In the genomic region with DNA sequence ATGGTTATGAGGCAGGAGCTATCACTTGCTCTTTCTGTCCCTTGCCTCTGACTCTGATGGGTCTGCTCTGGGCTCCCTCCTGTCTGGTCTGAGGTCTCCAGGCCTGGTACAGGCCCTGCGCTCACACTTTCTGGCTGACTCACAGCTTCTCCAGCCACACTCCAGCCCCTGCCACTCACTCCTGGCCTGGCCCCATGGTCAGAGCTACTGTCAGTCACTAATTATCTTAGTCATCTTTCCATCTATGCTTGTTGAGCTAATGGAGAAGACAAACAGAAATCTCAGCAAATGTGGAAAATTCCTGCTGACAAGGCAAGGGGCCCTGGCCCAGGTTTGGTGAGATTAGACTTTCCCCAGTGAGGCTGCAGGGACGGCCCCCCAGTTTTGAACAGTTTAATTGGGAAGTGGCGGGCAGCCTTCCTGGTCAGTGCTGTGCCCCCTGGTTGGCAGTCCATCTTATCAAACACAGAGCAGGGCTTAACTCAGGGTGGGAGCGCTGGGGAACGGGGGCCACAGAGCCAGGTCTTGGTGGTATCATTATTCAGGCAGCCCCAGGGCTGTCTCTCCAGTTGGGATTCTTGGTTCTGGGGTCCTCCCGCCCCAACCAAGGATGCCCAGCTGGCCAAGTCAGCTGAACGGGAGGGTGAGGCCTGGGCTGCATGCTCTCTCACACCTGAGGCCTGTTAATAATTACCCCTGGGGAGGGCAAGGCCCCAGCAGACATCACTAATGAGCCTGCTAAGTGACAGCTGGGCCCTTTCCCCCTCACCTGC, we compare ENCODE assay signal across 1 cellular context.
TF ChIP-seq lines count a peak whose summit lies in the region.

No MANE protein-coding gene starts in this region.

TF ChIP-seq in HepG2, 621 proteins besides CTCF, POLR2A, EP300 and RAD21 (continued from another document and continues in another):
- TF ChIP-seq, protein P1, sequence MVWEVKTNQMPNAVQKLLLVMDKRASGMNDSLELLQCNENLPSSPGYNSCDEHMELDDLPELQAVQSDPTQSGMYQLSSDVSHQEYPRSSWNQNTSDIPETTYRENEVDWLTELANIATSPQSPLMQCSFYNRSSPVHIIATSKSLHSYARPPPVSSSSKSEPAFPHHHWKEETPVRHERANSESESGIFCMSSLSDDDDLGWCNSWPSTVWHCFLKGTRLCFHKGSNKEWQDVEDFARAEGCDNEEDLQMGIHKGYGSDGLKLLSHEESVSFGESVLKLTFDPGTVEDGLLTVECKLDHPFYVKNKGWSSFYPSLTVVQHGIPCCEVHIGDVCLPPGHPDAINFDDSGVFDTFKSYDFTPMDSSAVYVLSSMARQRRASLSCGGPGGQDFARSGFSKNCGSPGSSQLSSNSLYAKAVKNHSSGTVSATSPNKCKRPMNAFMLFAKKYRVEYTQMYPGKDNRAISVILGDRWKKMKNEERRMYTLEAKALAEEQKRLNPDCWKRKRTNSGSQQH (CRISPR knock-in tag; IDR thresholded peaks at IDR 0.05; ENCODE audit: low read depth) = 0 out of 2 replicates have a peak, but pooled peaks have one; percentile 27
- TF ChIP-seq HNRNPL (IDR thresholded peaks at IDR 0.05; ENCODE audit: low read depth, low read length) (0 out of 2 replicates have a peak, but pooled peaks have one; percentile 33), SNAPC2 (CRISPR knock-in tag; IDR thresholded peaks at IDR 0.05) (no peak), LCORL (IDR thresholded peaks at IDR 0.05) (no peak), LCORL (CRISPR knock-in tag; IDR thresholded peaks at IDR 0.05) (peak; percentile 62), AHR (CRISPR knock-in tag; IDR thresholded peaks at IDR 0.05) (no peak), ZNF343 (CRISPR knock-in tag; IDR thresholded peaks at IDR 0.05) (0 out of 2 replicates have a peak, but pooled peaks have one; percentile 37), ZNF839 (CRISPR knock-in tag; IDR thresholded peaks at IDR 0.05; ENCODE audit: borderline replicate concordance) (0 out of 2 replicates have a peak, but pooled peaks have one; percentile 40), FOXJ3 (CRISPR knock-in tag; IDR thresholded peaks at IDR 0.05; ENCODE audit: borderline replicate concordance) (no peak), MAFK (conservative IDR thresholded peaks at IDR 0.05 in 1 of 2, IDR thresholded peaks at IDR 0.05 in 1 of 2; ENCODE audit: low read length in 2 of 2) (peak; percentile 87 to 89), SAP130 (CRISPR knock-in tag; IDR thresholded peaks at IDR 0.05; ENCODE audit: low read depth) (peak; percentile 70), KDM5B (CRISPR knock-in tag; IDR thresholded peaks at IDR 0.05; ENCODE audit: borderline replicate concordance) (peak; percentile 21; the same call in 1 of the 2 replicates), ZNF205 (CRISPR knock-in tag; IDR thresholded peaks at IDR 0.05) (no peak), ZNF562 (CRISPR knock-in tag; IDR thresholded peaks at IDR 0.05; ENCODE audit: borderline replicate concordance) (no peak), KLF9 (CRISPR knock-in tag; IDR thresholded peaks at IDR 0.05; ENCODE audit: low read depth) (no peak), IRF2 (CRISPR knock-in tag; IDR thresholded peaks at IDR 0.05) (0 out of 2 replicates have a peak, but pooled peaks have one; percentile 14), HNRNPK (IDR thresholded peaks at IDR 0.05; ENCODE audit: low read depth, low read length, poor library complexity, severe bottlenecking) (no peak), ZNF792 (CRISPR knock-in tag; IDR thresholded peaks at IDR 0.05) (0 out of 2 replicates have a peak, but pooled peaks have one; percentile 31), ZFX (CRISPR knock-in tag; IDR thresholded peaks at IDR 0.05; ENCODE audit: low read depth) (peak; percentile 50), PHF21A (CRISPR knock-in tag; IDR thresholded peaks at IDR 0.05) (peak; percentile 72), MEIS2 (CRISPR knock-in tag; IDR thresholded peaks at IDR 0.05) (peak; percentile 26; the same call in 1 of the 2 replicates), MEIS1 (CRISPR knock-in tag; IDR thresholded peaks at IDR 0.05; ENCODE audit: borderline replicate concordance) (peak; percentile 87; the same call in 1 of the 2 replicates), ZNF605 (CRISPR knock-in tag; IDR thresholded peaks at IDR 0.05) (peak; percentile 50; the same call in 1 of the 2 replicates), ZNF878 (CRISPR knock-in tag; IDR thresholded peaks at IDR 0.05) (peak; percentile 76; the same call in 1 of the 2 replicates), BORCS8-MEF2B (CRISPR knock-in tag; IDR thresholded peaks at IDR 0.05) (0 out of 2 replicates have a peak, but pooled peaks have one; percentile 7), NCOA1 (CRISPR knock-in tag; IDR thresholded peaks at IDR 0.05) (no peak), ZNF230 (CRISPR knock-in tag; IDR thresholded peaks at IDR 0.05) (peak; percentile 46; the same call in 1 of the 2 replicates), ZNF501 (CRISPR knock-in tag; IDR thresholded peaks at IDR 0.05) (0 out of 2 replicates have a peak, but pooled peaks have one; percentile 46), TBX2 (CRISPR knock-in tag; IDR thresholded peaks at IDR 0.05; ENCODE audit: borderline replicate concordance) (peak; percentile 45; the same call in 1 of the 2 replicates), JUNB (CRISPR knock-in tag; IDR thresholded peaks at IDR 0.05; ENCODE audit: borderline replicate concordance) (no peak), TARDBP (CRISPR knock-in tag; IDR thresholded peaks at IDR 0.05) (peak; percentile 60; the same call in 1 of the 2 replicates), HMG20A (CRISPR knock-in tag; IDR thresholded peaks at IDR 0.05; ENCODE audit: borderline replicate concordance) (0 out of 2 replicates have a peak, but pooled peaks have one; percentile 10), ZBTB20 (CRISPR knock-in tag; IDR thresholded peaks at IDR 0.05; ENCODE audit: borderline replicate concordance, low read depth) (peak; percentile 47; the same call in 1 of the 2 replicates), GTF3A (CRISPR knock-in tag; conservative IDR thresholded peaks at IDR 0.05) (0 out of 2 replicates have a peak, but pooled peaks have one; percentile 53), ZNF563 (CRISPR knock-in tag; IDR thresholded peaks at IDR 0.05) (0 out of 2 replicates have a peak, but pooled peaks have one; percentile 50), MAFF (IDR thresholded peaks at IDR 0.05; ENCODE audit: low read depth, low read length) (peak; percentile 91), SP2 (CRISPR knock-in tag; IDR thresholded peaks at IDR 0.05) (no peak), ZBTB8A (CRISPR knock-in tag; IDR thresholded peaks at IDR 0.05; ENCODE audit: borderline replicate concordance, low read depth) (no peak)
- TF ChIP-seq, protein P2, sequence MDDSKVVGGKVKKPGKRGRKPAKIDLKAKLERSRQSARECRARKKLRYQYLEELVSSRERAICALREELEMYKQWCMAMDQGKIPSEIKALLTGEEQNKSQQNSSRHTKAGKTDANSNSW (CRISPR knock-in tag; IDR thresholded peaks at IDR 0.05; ENCODE audit: borderline replicate concordance) = no peak
- TF ChIP-seq, protein P3, sequence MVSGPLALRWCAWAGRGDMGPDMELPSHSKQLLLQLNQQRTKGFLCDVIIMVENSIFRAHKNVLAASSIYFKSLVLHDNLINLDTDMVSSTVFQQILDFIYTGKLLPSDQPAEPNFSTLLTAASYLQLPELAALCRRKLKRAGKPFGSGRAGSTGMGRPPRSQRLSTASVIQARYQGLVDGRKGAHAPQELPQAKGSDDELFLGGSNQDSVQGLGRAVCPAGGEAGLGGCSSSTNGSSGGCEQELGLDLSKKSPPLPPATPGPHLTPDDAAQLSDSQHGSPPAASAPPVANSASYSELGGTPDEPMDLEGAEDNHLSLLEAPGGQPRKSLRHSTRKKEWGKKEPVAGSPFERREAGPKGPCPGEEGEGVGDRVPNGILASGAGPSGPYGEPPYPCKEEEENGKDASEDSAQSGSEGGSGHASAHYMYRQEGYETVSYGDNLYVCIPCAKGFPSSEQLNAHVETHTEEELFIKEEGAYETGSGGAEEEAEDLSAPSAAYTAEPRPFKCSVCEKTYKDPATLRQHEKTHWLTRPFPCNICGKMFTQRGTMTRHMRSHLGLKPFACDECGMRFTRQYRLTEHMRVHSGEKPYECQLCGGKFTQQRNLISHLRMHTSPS (CRISPR knock-in tag; IDR thresholded peaks at IDR 0.05; ENCODE audit: low read depth) = 0 out of 2 replicates have a peak, but pooled peaks have one; percentile 12
- TF ChIP-seq, protein P4, sequence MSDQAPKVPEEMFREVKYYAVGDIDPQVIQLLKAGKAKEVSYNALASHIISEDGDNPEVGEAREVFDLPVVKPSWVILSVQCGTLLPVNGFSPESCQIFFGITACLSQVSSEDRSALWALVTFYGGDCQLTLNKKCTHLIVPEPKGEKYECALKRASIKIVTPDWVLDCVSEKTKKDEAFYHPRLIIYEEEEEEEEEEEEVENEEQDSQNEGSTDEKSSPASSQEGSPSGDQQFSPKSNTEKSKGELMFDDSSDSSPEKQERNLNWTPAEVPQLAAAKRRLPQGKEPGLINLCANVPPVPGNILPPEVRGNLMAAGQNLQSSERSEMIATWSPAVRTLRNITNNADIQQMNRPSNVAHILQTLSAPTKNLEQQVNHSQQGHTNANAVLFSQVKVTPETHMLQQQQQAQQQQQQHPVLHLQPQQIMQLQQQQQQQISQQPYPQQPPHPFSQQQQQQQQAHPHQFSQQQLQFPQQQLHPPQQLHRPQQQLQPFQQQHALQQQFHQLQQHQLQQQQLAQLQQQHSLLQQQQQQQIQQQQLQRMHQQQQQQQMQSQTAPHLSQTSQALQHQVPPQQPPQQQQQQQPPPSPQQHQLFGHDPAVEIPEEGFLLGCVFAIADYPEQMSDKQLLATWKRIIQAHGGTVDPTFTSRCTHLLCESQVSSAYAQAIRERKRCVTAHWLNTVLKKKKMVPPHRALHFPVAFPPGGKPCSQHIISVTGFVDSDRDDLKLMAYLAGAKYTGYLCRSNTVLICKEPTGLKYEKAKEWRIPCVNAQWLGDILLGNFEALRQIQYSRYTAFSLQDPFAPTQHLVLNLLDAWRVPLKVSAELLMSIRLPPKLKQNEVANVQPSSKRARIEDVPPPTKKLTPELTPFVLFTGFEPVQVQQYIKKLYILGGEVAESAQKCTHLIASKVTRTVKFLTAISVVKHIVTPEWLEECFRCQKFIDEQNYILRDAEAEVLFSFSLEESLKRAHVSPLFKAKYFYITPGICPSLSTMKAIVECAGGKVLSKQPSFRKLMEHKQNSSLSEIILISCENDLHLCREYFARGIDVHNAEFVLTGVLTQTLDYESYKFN (CRISPR knock-in tag; conservative IDR thresholded peaks at IDR 0.05) = no peak; the same call in 1 of the 2 replicates
- TF ChIP-seq, protein P5, sequence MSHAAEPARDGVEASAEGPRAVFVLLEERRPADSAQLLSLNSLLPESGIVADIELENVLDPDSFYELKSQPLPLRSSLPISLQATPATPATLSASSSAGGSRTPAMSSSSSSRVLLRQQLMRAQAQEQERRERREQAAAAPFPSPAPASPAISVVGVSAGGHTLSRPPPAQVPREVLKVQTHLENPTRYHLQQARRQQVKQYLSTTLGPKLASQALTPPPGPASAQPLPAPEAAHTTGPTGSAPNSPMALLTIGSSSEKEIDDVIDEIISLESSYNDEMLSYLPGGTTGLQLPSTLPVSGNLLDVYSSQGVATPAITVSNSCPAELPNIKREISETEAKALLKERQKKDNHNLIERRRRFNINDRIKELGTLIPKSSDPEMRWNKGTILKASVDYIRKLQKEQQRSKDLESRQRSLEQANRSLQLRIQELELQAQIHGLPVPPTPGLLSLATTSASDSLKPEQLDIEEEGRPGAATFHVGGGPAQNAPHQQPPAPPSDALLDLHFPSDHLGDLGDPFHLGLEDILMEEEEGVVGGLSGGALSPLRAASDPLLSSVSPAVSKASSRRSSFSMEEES (CRISPR knock-in tag; IDR thresholded peaks at IDR 0.05) = 0 out of 2 replicates have a peak, but pooled peaks have one; percentile 16
- TF ChIP-seq, protein P6, sequence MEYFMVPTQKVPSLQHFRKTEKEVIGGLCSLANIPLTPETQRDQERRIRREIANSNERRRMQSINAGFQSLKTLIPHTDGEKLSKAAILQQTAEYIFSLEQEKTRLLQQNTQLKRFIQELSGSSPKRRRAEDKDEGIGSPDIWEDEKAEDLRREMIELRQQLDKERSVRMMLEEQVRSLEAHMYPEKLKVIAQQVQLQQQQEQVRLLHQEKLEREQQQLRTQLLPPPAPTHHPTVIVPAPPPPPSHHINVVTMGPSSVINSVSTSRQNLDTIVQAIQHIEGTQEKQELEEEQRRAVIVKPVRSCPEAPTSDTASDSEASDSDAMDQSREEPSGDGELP (IDR thresholded peaks at IDR 0.05; ENCODE audit: borderline replicate concordance, low read depth) = peak; percentile 81; the same call in 1 of the 2 replicates
- TF ChIP-seq, protein P7, sequence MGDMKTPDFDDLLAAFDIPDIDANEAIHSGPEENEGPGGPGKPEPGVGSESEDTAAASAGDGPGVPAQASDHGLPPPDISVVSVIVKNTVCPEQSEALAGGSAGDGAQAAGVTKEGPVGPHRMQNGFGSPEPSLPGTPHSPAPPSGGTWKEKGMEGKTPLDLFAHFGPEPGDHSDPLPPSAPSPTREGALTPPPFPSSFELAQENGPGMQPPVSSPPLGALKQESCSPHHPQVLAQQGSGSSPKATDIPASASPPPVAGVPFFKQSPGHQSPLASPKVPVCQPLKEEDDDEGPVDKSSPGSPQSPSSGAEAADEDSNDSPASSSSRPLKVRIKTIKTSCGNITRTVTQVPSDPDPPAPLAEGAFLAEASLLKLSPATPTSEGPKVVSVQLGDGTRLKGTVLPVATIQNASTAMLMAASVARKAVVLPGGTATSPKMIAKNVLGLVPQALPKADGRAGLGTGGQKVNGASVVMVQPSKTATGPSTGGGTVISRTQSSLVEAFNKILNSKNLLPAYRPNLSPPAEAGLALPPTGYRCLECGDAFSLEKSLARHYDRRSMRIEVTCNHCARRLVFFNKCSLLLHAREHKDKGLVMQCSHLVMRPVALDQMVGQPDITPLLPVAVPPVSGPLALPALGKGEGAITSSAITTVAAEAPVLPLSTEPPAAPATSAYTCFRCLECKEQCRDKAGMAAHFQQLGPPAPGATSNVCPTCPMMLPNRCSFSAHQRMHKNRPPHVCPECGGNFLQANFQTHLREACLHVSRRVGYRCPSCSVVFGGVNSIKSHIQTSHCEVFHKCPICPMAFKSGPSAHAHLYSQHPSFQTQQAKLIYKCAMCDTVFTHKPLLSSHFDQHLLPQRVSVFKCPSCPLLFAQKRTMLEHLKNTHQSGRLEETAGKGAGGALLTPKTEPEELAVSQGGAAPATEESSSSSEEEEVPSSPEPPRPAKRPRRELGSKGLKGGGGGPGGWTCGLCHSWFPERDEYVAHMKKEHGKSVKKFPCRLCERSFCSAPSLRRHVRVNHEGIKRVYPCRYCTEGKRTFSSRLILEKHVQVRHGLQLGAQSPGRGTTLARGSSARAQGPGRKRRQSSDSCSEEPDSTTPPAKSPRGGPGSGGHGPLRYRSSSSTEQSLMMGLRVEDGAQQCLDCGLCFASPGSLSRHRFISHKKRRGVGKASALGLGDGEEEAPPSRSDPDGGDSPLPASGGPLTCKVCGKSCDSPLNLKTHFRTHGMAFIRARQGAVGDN (CRISPR knock-in tag; IDR thresholded peaks at IDR 0.05) = peak; percentile 56
